ENCODE assay signal across 19 cellular contexts in the genomic region with DNA sequence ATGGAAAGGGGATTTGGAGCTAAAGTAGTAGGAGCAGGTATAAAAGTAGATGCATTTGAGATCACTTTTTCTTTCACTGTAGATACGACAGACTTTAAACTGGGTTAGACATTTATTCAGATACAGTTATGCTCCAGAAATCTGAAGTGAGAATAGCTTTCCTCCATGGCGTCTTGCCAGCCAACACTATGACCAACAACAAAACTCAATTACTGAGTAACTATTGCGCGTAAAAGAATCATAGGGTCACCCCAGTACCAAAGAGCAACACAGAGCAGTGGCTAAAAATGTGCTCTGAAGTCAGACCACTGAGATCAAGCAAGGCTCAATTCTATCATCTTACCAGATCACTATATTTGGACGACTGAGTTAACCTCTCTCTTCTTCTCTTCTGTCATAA.
DNase-seq lines count a peak whose midpoint lies in the region; ATAC-seq, FAIRE-seq and TF ChIP-seq lines count a peak whose summit lies in the region.
"Had no signal": no experiment of that assay in that cellular context is flagged by ENCODE, and none has a peak within 500 bp of the region (broad histone marks: within the 10 kb centered on the region; RNA-seq: fewer than 3 reads in every experiment).

No MANE protein-coding gene starts in this region.

- TF ChIP-seq CTCF in KMS-11 (conservative IDR thresholded peaks at IDR 0.05; ENCODE audit: low read depth, low read length) (no peak), nephron (IDR thresholded peaks at IDR 0.05; ENCODE audit: unreplicated experiment in 3 of 3) (no peak)

- peaks cover 5% of the 10 kb centered on the region for H3K4me1 Mint-ChIP-seq in nephron

- H3K27ac Mint-ChIP-seq in nephron: peak overlapping the region; percentile 40 to 74 (median 40)
- H3K27ac Mint-ChIP-seq: CD4-positive, alpha-beta T cell; GM23338 had no signal

- DNase-seq in glomerular visceral epithelial cell (ENCODE audit: extremely low spot score) (peak; percentile 8), GM19239 (ENCODE audit: insufficient read length, low spot score) (no peak), SJCRH30 (no peak), cardiac septum (ENCODE audit: low spot score) (no peak)
- DNase-seq: AML-193; Caco-2; CD4-positive, alpha-beta T cell; HCEC 1CT had no signal

- no peak overlapping the region for H3K4me3 Mint-ChIP-seq in nephron
- H3K4me3 Mint-ChIP-seq: CD4-positive, alpha-beta T cell; GM23338 had no signal

- H3K9ac ChIP-seq in KMS-11: no peak overlapping the region

- H3K27me3 ChIP-seq in KMS-11 (ENCODE audit: insufficient read depth, low read depth) (no peaks in the 10 kb centered on the region), SJCRH30 (no peaks in the 10 kb centered on the region)

- H3K79me2 ChIP-seq in KMS-11 (ENCODE audit: insufficient read depth, low read depth): no peaks in the 10 kb centered on the region

- ATAC-seq in HG03135 (IDR thresholded peaks at IDR 0.05; ENCODE audit: unreplicated experiment): no peak
- ATAC-seq: HepG2 had no signal

- H2AFZ ChIP-seq in KMS-11 (ENCODE audit: low read depth): peak overlapping the region; percentile 96; the same call in 1 of the 2 replicates

- H4K20me1 ChIP-seq in KMS-11 (ENCODE audit: insufficient read depth): no peaks in the 10 kb centered on the region

- H3K9me3 Mint-ChIP-seq in nephron: no peaks in the 10 kb centered on the region
- H3K9me3 Mint-ChIP-seq: GM23338 had no signal

- H3K36me3 ChIP-seq in KMS-11 (ENCODE audit: insufficient read depth) (no peaks in the 10 kb centered on the region), SJCRH30 (no peaks in the 10 kb centered on the region)

- no peaks in the 10 kb centered on the region for H3K27me3 Mint-ChIP-seq in nephron (ENCODE audit: low read depth)
- H3K27me3 Mint-ChIP-seq: CD4-positive, alpha-beta T cell; IgD-negative memory B cell had no signal

- no peaks in the 10 kb centered on the region for H3K36me3 Mint-ChIP-seq in nephron (ENCODE audit: low read depth)
- H3K36me3 Mint-ChIP-seq: IgD-negative memory B cell had no signal

- no peak for FAIRE-seq in GM19239 (lab: Jason Lieb, UNC)
- FAIRE-seq: D721Med, G401.6, GM12891, H54, HepG2 had no signal

- intact Hi-C loops in cardiac septum (cut with DNase I): no loop called here

- no peaks in the 10 kb centered on the region for H3K9me3 ChIP-seq in SJCRH30 (replicated peaks)
- H3K9me3 ChIP-seq: Caco-2 had no signal

- H3K4me1 ChIP-seq in KMS-11 (ENCODE audit: low read depth, poor library complexity, severe bottlenecking) (peaks cover 6% of the 10 kb centered on the region), SJCRH30 (no peaks in the 10 kb centered on the region)
- H3K4me1 ChIP-seq: Caco-2 had no signal

- H3K4me2 ChIP-seq in KMS-11: no peak overlapping the region
- H3K4me2 ChIP-seq: GM23338 had no signal

- H3K4me3 ChIP-seq in KMS-11 (IDR thresholded peaks at IDR 0.05; ENCODE audit: insufficient read depth, low read depth, low read length): no peak overlapping the region
- H3K4me3 ChIP-seq in SJCRH30: no peak overlapping the region
- H3K4me3 ChIP-seq: GM23338 had no signal

- no peak overlapping the region for H3K27ac ChIP-seq in KMS-11
- H3K27ac ChIP-seq in SJCRH30: no peak overlapping the region
- H3K27ac ChIP-seq: C4-2B had no signal
